Comparison of ENCODE assay signal across 14 cellular contexts in the genomic region with DNA sequence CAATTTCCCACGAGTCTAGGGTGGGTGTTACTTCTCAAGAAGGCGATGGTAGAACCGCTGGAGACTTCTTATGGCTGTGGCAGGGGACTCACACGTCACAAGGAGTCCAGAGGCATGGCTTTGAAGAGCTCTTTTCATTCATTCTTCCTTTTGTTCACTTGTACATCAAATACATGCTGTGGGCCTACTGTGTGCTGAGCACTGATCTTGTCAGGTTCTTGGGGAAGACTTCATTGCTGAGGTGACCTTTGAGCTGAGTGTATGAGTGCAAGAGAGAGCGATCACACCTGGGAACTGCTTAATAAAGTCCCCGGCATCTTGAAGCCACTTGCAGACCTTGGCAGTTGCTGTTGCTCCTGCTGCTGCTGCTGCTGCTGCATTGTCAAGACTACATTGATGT.
"Had no signal": no experiment of that assay in that cellular context is flagged by ENCODE, and none has a peak within 500 bp of the region (broad histone marks: within the 10 kb centered on the region; RNA-seq: fewer than 3 reads in every experiment).

No MANE protein-coding gene starts in this region.

- DNase-seq: activated CD4-positive, alpha-beta T cell treated with anti-CD3 and anti-CD28 coated beads for 36 hours; activated CD4-positive, alpha-beta T cell treated with anti-CD3 and anti-CD28 coated beads, Interleukin-2, amount 50 U/mL, for 48 hours; activated gamma-delta T cell; adrenal gland; effector memory CD8-positive, alpha-beta T cell; head of caudate nucleus; left ventricle myocardium inferior; mesenchymal stem cell; mucosa of descending colon; naive B cell; T-cell had no signal

- ATAC-seq: activated CD4-positive, alpha-beta T cell treated with anti-CD3 and anti-CD28 coated beads for 36 hours; effector memory CD8-positive, alpha-beta T cell; mucosa of descending colon; T-cell had no signal

- H3K36me3 ChIP-seq: adrenal gland, left ventricle myocardium inferior, prostate gland, right atrium auricular region, suprapubic skin had no signal

- H3K9me3 ChIP-seq: adrenal gland, left ventricle myocardium inferior, mucosa of descending colon, prostate gland, right atrium auricular region, suprapubic skin had no signal

- H3K27ac ChIP-seq: adrenal gland, left ventricle myocardium inferior, prostate gland, right atrium auricular region, suprapubic skin had no signal

- H3K4me3 ChIP-seq: adrenal gland, left ventricle myocardium inferior, mucosa of descending colon, prostate gland, right atrium auricular region, suprapubic skin had no signal

- H3K27me3 ChIP-seq: adrenal gland, right atrium auricular region, suprapubic skin had no signal

- H3K4me1 ChIP-seq: adrenal gland, left ventricle myocardium inferior, right atrium auricular region had no signal
